In genomic region chr14:88948199-88948598, GRCh38 we compare ENCODE assay signal across 18 cellular contexts.
DNase-seq lines count a peak whose midpoint lies in the region; ATAC-seq and TF ChIP-seq lines count a peak whose summit lies in the region.
"Had no signal": no experiment of that assay in that cellular context is flagged by ENCODE, and none has a peak within 500 bp of the region (broad histone marks: within the 10 kb centered on the region; RNA-seq: fewer than 3 reads in every experiment).

No MANE protein-coding gene starts in this region.

- H3K14ac ChIP-seq in IMR-90 (replicated peaks; ENCODE audit: low read depth, low read length) = no peak overlapping the region

- H4K5ac ChIP-seq in IMR-90 (ENCODE audit: low read depth, low read length) = no peak overlapping the region; the same call in 1 of the 2 replicates

- WGBS in IMR-90 (ENCODE audit: extremely low coverage in 2 of 2, insufficient read length in 1 of 2), 2 experiments = 50% methylated on average over 2 of the region's 5 CpGs; no CpG with 5 or more reads in 1 of the 2 experiments

- H3K4me3 ChIP-seq in IMR-90 (ENCODE audit: insufficient read depth, low read depth, low read length) (no peak overlapping the region), choroid plexus epithelial cell (ENCODE audit: low read depth, low read length) (no peak overlapping the region), mucosa of descending colon (no peak overlapping the region), brain microvascular endothelial cell (ENCODE audit: low read depth, low read length) (no peak overlapping the region)
- H3K4me3 ChIP-seq: A549, GM23338 had no signal

- no TSS peak for BruUV-seq in IMR-90 (replicated peaks; lab: Mats Ljungman, UMichigan)

- no peak overlapping the region for H2BK120ac ChIP-seq in IMR-90 (ENCODE audit: low read depth, low read length)

- H2BK5ac ChIP-seq in IMR-90 (ENCODE audit: low read depth, low read length, poor library complexity, severe bottlenecking) = no peak overlapping the region

- H2BK20ac ChIP-seq in IMR-90 (ENCODE audit: low read depth, low read length) = no peak overlapping the region

- H3K9ac ChIP-seq in IMR-90 (ENCODE audit: low read depth, low read length) = no peak overlapping the region

- no peaks in the 10 kb centered on the region for H3K9me1 ChIP-seq in IMR-90 (ENCODE audit: insufficient read depth, low read length)

- H2BK15ac ChIP-seq in IMR-90 (ENCODE audit: low read depth, low read length) = peak overlapping the region; percentile 46; the same call in 1 of the 3 replicates

- H3K36me3 ChIP-seq in IMR-90 (ENCODE audit: control insufficient read depth, insufficient read depth, low read length) (no peaks in the 10 kb centered on the region), mucosa of descending colon (ENCODE audit: low read depth) (no peaks in the 10 kb centered on the region), brain microvascular endothelial cell (replicated peaks) (no peaks in the 10 kb centered on the region)

- H3K27me3 ChIP-seq in IMR-90 (ENCODE audit: control insufficient read depth, insufficient read depth, low read length) (peaks cover 5% of the 10 kb centered on the region; the same call in 1 of the 2 replicates), brain microvascular endothelial cell (replicated peaks) (no peaks in the 10 kb centered on the region)

- no peak overlapping the region for H2AK5ac ChIP-seq in IMR-90 (ENCODE audit: low read depth, low read length)

- H3K4ac ChIP-seq in IMR-90 (ENCODE audit: low read depth, low read length) = no peak overlapping the region; the same call in 1 of the 2 replicates

- H3K9me3 ChIP-seq in IMR-90 (ENCODE audit: control insufficient read depth, insufficient read depth, low read length) = peaks cover 5% of the 10 kb centered on the region
- no peaks in the 10 kb centered on the region for H3K9me3 ChIP-seq in mucosa of descending colon

- TF ChIP-seq RAD21 in IMR-90 (IDR thresholded peaks at IDR 0.05; ENCODE audit: low read length) = no peak

- peak overlapping the region; percentile 8 for H2AFZ ChIP-seq in IMR-90 (replicated peaks; ENCODE audit: low read length, poor library complexity)
- H2AFZ ChIP-seq: GM23338 had no signal

- H4K20me1 ChIP-seq in IMR-90 (ENCODE audit: insufficient read depth, low read length) = no peaks in the 10 kb centered on the region

- POLR2A ChIA-PET in IMR-90 (lab: Charles Lee; ENCODE audit: unreplicated experiment) = no interaction called here

- in situ Hi-C loops in IMR-90 (cut with MboI; ENCODE audit: low sequenced_read_pairs) = no loop called here
- in situ Hi-C loops in brain microvascular endothelial cell (cut with HindIII; ENCODE audit: low pct_ligation_motif_present, low sequenced_read_pairs) = no loop called here

- no peak for TF ChIP-seq POLR2A in IMR-90 (IDR thresholded peaks at IDR 0.05; ENCODE audit: low read depth, low read length)

- H2AK9ac ChIP-seq in IMR-90 (replicated peaks; ENCODE audit: low read depth, low read length, poor library complexity) = no peak overlapping the region

- H3K18ac ChIP-seq in IMR-90 (ENCODE audit: low read depth, low read length) = no peak overlapping the region

- H3K4me1 ChIP-seq in IMR-90 (ENCODE audit: control insufficient read depth, insufficient read depth, low read length) = peaks cover 2% of the 10 kb centered on the region
- H3K4me1 ChIP-seq in mucosa of descending colon (ENCODE audit: low read depth) = no peaks in the 10 kb centered on the region
- H3K4me1 ChIP-seq: A549 had no signal

- intact Hi-C loops in IMR-90 (cut with micrococcal nuclease) = no loop called here
- intact Hi-C loops in Right ventricle myocardium inferior (cut with DNase I) = no loop called here
- intact Hi-C loops in mucosa of descending colon (cut with DNase I, micrococcal nuclease) = no loop called here

- H3K79me1 ChIP-seq in IMR-90 (ENCODE audit: low read depth in 1 of 2, low read length in 2 of 2) = no peaks in the 10 kb centered on the region

- dilution Hi-C loops in IMR-90 (cut with HindIII; ENCODE audit: low sequenced_read_pairs, unreplicated experiment) = no loop called here

- H4K8ac ChIP-seq in IMR-90 (ENCODE audit: low read depth in 2 of 2, low read length in 2 of 2) = no peak overlapping the region

- TF ChIP-seq CTCF in IMR-90 (conservative IDR thresholded peaks at IDR 0.05; ENCODE audit: low read depth, low read length) (no peak), choroid plexus epithelial cell (conservative IDR thresholded peaks at IDR 0.05; ENCODE audit: low read depth, low read length) (no peak), mucosa of descending colon (IDR thresholded peaks at IDR 0.05) (no peak), brain microvascular endothelial cell (IDR thresholded peaks at IDR 0.05; ENCODE audit: low read depth, low read length, missing control alignments) (no peak)

- H4K91ac ChIP-seq in IMR-90 (ENCODE audit: insufficient read depth, low read depth, low read length) = no peak overlapping the region

- peak; percentile 11 for DNase-seq in IMR-90
- DNase-seq in OCI-M1 (lab: John Stamatoyannopoulos, UW) = peak; percentile 1
- peak; percentile 27 for DNase-seq in choroid plexus epithelial cell (ENCODE audit: low read depth)
- DNase-seq in inferior parietal cortex (ENCODE audit: extremely low spot score) = peak; percentile 15
- DNase-seq in Right ventricle myocardium inferior (ENCODE audit: missing footprints) = no peak
- no peak for DNase-seq in mucosa of descending colon
- DNase-seq in SW 1271 (lab: John Stamatoyannopoulos, UW) = no peak
- no peak for DNase-seq in brain microvascular endothelial cell
- DNase-seq: 8988T; C1 segment of cervical spinal cord; CD4-positive, alpha-beta memory T cell; COR-L47; DMS153; DND-41; H9 had no signal

- H3K27ac ChIP-seq in IMR-90 (ENCODE audit: insufficient read depth, low read length) (no peak overlapping the region), brain microvascular endothelial cell (no peak overlapping the region)
- H3K27ac ChIP-seq: A549 had no signal

- no peak overlapping the region for H3K4me2 ChIP-seq in IMR-90 (ENCODE audit: low read depth, low read length)
- H3K4me2 ChIP-seq: A549, GM23338 had no signal

- ATAC-seq in IMR-90 (ENCODE audit: low read depth) = peak; percentile 27; the same call in 1 of the 2 replicates
- no peak for ATAC-seq in Right ventricle myocardium inferior
- ATAC-seq in mucosa of descending colon = no peak
- ATAC-seq: A549, GM23338, HCT116 had no signal

- H3K56ac ChIP-seq in IMR-90 (ENCODE audit: extremely low read depth, insufficient read depth, low read length) = no peak overlapping the region

- CTCF ChIA-PET in IMR-90 (lab: Yijun Ruan, JAX) = no interaction called here

- no peak overlapping the region for H3K23ac ChIP-seq in IMR-90 (ENCODE audit: low read depth, low read length)

TF ChIP-seq in IMR-90, 13 proteins besides CTCF, POLR2A, EP300 and RAD21:
- TF ChIP-seq NFE2L2 (IDR thresholded peaks at IDR 0.05; ENCODE audit: low read depth, low read length) (no peak), CEBPB (IDR thresholded peaks at IDR 0.05; ENCODE audit: low read depth, low read length) (peak; percentile 84)

Comparison
In these comparisons a context has a peak if more than half of its experiments do, and no peak if none do; other contexts are left out.
1. DNase-seq: peak in IMR-90 (single experiment), OCI-M1 (single experiment), choroid plexus epithelial cell (single experiment) and inferior parietal cortex (single experiment); none in Right ventricle myocardium inferior (single experiment), mucosa of descending colon (0 of 3), SW 1271 (0 of 2) and brain microvascular endothelial cell (single experiment).